In the genomic region with DNA sequence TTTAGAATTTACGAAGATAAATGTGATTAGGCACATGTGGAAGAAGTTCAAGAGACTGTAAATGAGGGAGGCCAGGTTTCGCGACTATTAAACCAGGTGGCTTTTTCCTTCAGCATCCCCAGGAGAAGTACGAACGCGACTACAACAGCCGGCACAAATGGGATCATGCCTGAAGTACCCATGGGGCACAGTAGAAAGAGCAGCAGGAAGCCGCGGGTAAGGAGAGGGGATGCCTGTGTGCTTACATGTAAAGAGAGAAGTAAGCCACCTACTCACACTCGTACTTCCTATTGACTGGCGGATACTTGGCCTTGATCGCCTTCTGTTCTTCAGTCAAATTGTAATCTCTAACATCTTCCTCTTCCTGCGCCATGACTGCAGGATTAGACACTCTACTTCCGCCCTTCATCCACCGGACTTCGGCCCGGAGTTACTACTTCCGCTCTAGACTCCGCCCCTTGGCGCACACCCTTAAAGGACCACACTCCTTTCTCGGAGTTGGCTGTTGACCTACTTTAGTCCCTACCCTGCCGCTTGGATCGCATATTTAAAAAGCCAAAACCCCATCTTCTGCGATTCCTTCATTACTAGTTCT, we compare ENCODE assay signal across 8 cellular contexts. TPM values are rescaled to one million over a fixed set of nuclear protein-coding genes. Genes with fewer than 3 reads are reported as not detected.
DNase-seq lines count a peak whose midpoint lies in the region; ATAC-seq and TF ChIP-seq lines count a peak whose summit lies in the region.

A gene (minus strand): TSS at position 394 of the 595 bp plus-strand sequence. CDS start 21 bp downstream, at position 373.

- H3K36me3 Mint-ChIP-seq in naive thymus-derived CD8-positive, alpha-beta T cell, result peaks cover under 1 to 44% (median 6%) of the 10 kb centered on the region in 3 donors

- peaks cover 15 to 71% (median 60%) of the 10 kb centered on the region in 4 donors for H3K4me1 Mint-ChIP-seq in naive thymus-derived CD8-positive, alpha-beta T cell

- peak within 1 kb of the TSS; percentile 81 to 99 (median 96) for H3K4me3 Mint-ChIP-seq in naive thymus-derived CD8-positive, alpha-beta T cell

- ATAC-seq in GM21786 (IDR thresholded peaks at IDR 0.05; ENCODE audit: unreplicated experiment), result peak; percentile 75
- peak; percentile 70 to 76 for ATAC-seq in naive thymus-derived CD8-positive, alpha-beta T cell

- no peaks in the 10 kb centered on the region for H3K9me3 Mint-ChIP-seq in naive thymus-derived CD8-positive, alpha-beta T cell

- H3K27me3 Mint-ChIP-seq in naive thymus-derived CD8-positive, alpha-beta T cell, result no peaks in the 10 kb centered on the region

- POLR2A ChIA-PET in naive thymus-derived CD8-positive, alpha-beta T cell (lab: Charles Lee), result interaction anchor here (0.6 to 1.7 kb wide), 20 partner anchors 9 to 1005 kb away, joined by 3 to 11 read pairs (median 5); a partner anchor contains a TSS

- H3K4me3 ChIP-seq in fibroblast of mammary gland (ENCODE audit: control insufficient read depth, low read depth, low read length), result peak within 1 kb of the TSS; percentile 91

- DNase-seq in DMS79 (lab: John Stamatoyannopoulos, UW) (peak; percentile 86), LHCN-M2 (ENCODE audit: low read depth) (peak; percentile 91), RPMI8226 (peak; percentile 98), fibroblast of mammary gland (ENCODE audit: low read depth) (peak; percentile 92)
- peak; percentile 75 to 76 for DNase-seq in activated T-helper 1 cell treated with anti-CD3 and anti-CD28 coated beads, Interleukin-2, amount 50 U/mL, for 16 hours (ENCODE audit: low read depth in 1 of 2, low spot score in 1 of 2)
- DNase-seq in naive thymus-derived CD8-positive, alpha-beta T cell, result peak; percentile 69 to 95 (median 88)
- peak; percentile 76 to 95 (median 87) for DNase-seq in stimulated activated naive CD4-positive, alpha-beta T cell (lab: John Stamatoyannopoulos, UW)

- no peak for TF ChIP-seq CTCF in fibroblast of mammary gland (conservative IDR thresholded peaks at IDR 0.05; ENCODE audit: control insufficient read depth, insufficient read depth, low read depth, low read length)

- H3K27ac Mint-ChIP-seq in naive thymus-derived CD8-positive, alpha-beta T cell, result peak within 1 kb of the TSS; percentile 97 to 100 (median 100)

RNA-seq across cellular contexts. Expression of the gene that starts here (rescaled TPM):
- total RNA-seq in LHCN-M2 (2014; rRNA removed), result 33.0 and 34.3 TPM in 2 replicates
- 58.8 TPM for polyA plus RNA-seq in LHCN-M2 (2012)
- total RNA-seq in naive thymus-derived CD8-positive, alpha-beta T cell, result 10 to 100 TPM; 54.3 to 57.2 TPM
- 10 to 100 TPM; 53.2 to 65.8 (median 65.6) TPM for polyA plus RNA-seq in naive thymus-derived CD8-positive, alpha-beta T cell

Comparison
In these comparisons a context has a peak if more than half of its experiments do, and no peak if none do; other contexts are left out.
1. Peak in every context shown above with its lines: DNase-seq, ATAC-seq and H3K4me3 ChIP-seq.